ENCODE assay signal across 17 cellular contexts in the genomic region with DNA sequence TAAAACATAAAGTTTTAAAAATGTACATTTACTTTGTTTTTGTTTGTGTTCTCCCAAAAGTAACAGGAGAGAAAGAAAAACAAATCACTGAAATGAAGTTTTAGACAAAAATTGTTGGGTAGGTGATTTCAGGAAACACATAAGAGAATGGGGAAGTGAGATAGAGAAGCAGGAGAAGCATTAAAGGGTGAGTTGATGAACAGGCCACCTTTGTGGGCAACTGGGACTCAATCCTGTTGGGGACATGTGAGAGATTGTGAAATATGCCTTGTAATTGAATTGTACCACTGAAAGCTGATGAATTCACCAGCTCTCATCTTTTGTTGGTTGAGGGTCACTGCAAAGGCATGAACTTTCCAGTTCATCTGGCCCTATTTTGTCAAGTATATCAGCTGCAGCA.
"Had no signal": no experiment of that assay in that cellular context is flagged by ENCODE, and none has a peak within 500 bp of the region (broad histone marks: within the 10 kb centered on the region; RNA-seq: fewer than 3 reads in every experiment).

No MANE protein-coding gene starts in this region.

- ATAC-seq: activated CD4-positive, alpha-beta T cell treated with anti-CD3 and anti-CD28 coated beads for 36 hours; activated CD8-positive, alpha-beta T cell treated with anti-CD3 and anti-CD28 coated beads, Interleukin-2, amount 10 ng/mL, durations not matched to agents 7 days and 5 days; activated naive CD8-positive, alpha-beta T cell treated with anti-CD3 and anti-CD28 coated beads, Interleukin-2, amount 50 U/mL, for 24 hours; left ventricle myocardium superior; right lobe of liver had no signal

- H3K36me3 ChIP-seq: prostate gland, right lobe of liver, spleen, WERI-Rb-1 had no signal

- H3K27me3 Mint-ChIP-seq: activated CD4-positive, alpha-beta T cell treated with anti-CD3 and anti-CD28 coated beads for 36 hours; activated naive CD8-positive, alpha-beta T cell treated with anti-CD3 and anti-CD28 coated beads, Interleukin-2, amount 50 U/mL, for 24 hours had no signal

- H3K27me3 ChIP-seq: right lobe of liver, spleen had no signal

- H3K27ac ChIP-seq: prostate gland, right lobe of liver, spleen, WERI-Rb-1 had no signal

- H3K4me1 ChIP-seq: prostate gland, right lobe of liver, spleen had no signal

- H3K9me3 ChIP-seq: prostate gland, right lobe of liver had no signal

- H3K27ac Mint-ChIP-seq: activated CD4-positive, alpha-beta T cell treated with anti-CD3 and anti-CD28 coated beads for 36 hours; activated CD8-positive, alpha-beta T cell treated with anti-CD3 and anti-CD28 coated beads, Interleukin-2, amount 10 ng/mL, durations not matched to agents 7 days and 5 days; activated naive CD8-positive, alpha-beta T cell treated with anti-CD3 and anti-CD28 coated beads, Interleukin-2, amount 50 U/mL, for 24 hours; nephron had no signal

- H3K9me3 Mint-ChIP-seq: activated naive CD8-positive, alpha-beta T cell treated with anti-CD3 and anti-CD28 coated beads, Interleukin-2, amount 50 U/mL, for 24 hours; nephron had no signal

- H3K4me3 ChIP-seq: prostate gland, right lobe of liver, spleen had no signal

- DNase-seq: activated CD4-positive, alpha-beta T cell treated with anti-CD3 and anti-CD28 coated beads for 36 hours; activated CD8-positive, alpha-beta memory T cell treated with anti-CD3 and anti-CD28 coated beads, Interleukin-2, amount 50 U/mL, for 48 hours; activated CD8-positive, alpha-beta T cell treated with anti-CD3 and anti-CD28 coated beads, Interleukin-2, amount 10 ng/mL, durations not matched to agents 7 days and 5 days; activated naive CD4-positive, alpha-beta T cell treated with Interleukin-2 at 50 U/mL for 16 hours; activated naive CD8-positive, alpha-beta T cell treated with anti-CD3 and anti-CD28 coated beads, Interleukin-2, amount 50 U/mL, for 24 hours; left ventricle myocardium superior; mesendoderm; occipital lobe; right lobe of liver; spleen; stimulated activated CD4-positive, alpha-beta T cell treated with anti-CD3 and anti-CD28 coated beads, Interleukin-1b, Interleukin-23, amount 100 ng/mL, for 48 hours; stimulated activated naive CD4-positive, alpha-beta T cell; substantia nigra; trophoblast cell; WERI-Rb-1 had no signal

- H3K4me3 Mint-ChIP-seq: activated CD4-positive, alpha-beta T cell treated with anti-CD3 and anti-CD28 coated beads for 36 hours; activated CD8-positive, alpha-beta T cell treated with anti-CD3 and anti-CD28 coated beads, Interleukin-2, amount 10 ng/mL, durations not matched to agents 7 days and 5 days; activated naive CD8-positive, alpha-beta T cell treated with anti-CD3 and anti-CD28 coated beads, Interleukin-2, amount 50 U/mL, for 24 hours; nephron had no signal

- H3K4me1 Mint-ChIP-seq: activated CD4-positive, alpha-beta T cell treated with anti-CD3 and anti-CD28 coated beads for 36 hours; activated naive CD8-positive, alpha-beta T cell treated with anti-CD3 and anti-CD28 coated beads, Interleukin-2, amount 50 U/mL, for 24 hours; nephron had no signal
